In the genomic region with DNA sequence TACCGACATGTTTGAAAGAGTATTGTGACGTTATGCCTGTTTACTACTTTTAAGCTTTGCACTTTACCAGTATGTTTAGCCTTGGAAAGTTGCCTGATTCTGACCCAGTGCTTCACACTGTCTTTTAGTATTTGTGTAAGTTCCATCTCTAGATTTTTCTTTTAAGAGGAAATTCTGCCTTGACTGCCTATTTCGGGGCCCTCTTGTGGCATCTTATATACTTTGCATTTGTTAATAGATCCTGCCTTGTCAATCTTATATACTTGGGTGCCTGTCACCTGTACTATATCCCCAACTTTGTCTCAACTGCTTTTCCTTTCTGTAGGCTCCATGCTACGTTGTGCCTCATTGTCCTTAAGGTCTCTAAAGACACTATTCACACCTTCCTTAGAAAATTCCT, we compare ENCODE assay signal across 13 cellular contexts.
DNase-seq lines count a peak whose midpoint lies in the region; ATAC-seq and TF ChIP-seq lines count a peak whose summit lies in the region.
"Had no signal": no experiment of that assay in that cellular context is flagged by ENCODE, and none has a peak within 500 bp of the region (broad histone marks: within the 10 kb centered on the region; RNA-seq: fewer than 3 reads in every experiment).

No MANE protein-coding gene starts in this region.

- H3K9me3 ChIP-seq in cardiac muscle cell (ENCODE audit: low read depth), result no peaks in the 10 kb centered on the region
- H3K9me3 ChIP-seq in right atrium auricular region, result peaks cover 0 to 3% of the 10 kb centered on the region in 2 donors
- H3K9me3 ChIP-seq: gastrocnemius medialis, SJCRH30 had no signal

- H3K27ac ChIP-seq in cardiac muscle cell (no peak overlapping the region), right atrium auricular region (no peak overlapping the region)
- H3K27ac ChIP-seq: gastrocnemius medialis, SJCRH30 had no signal

- no peaks in the 10 kb centered on the region for H3K4me1 Mint-ChIP-seq in type B pancreatic cell (ENCODE audit: unreplicated experiment)
- H3K4me1 Mint-ChIP-seq: IgD-negative memory B cell, memory B cell had no signal

- TF ChIP-seq CTCF in cardiac muscle cell (IDR thresholded peaks at IDR 0.05; ENCODE audit: low read depth, low read length) (peak; percentile 19), right atrium auricular region (IDR thresholded peaks at IDR 0.05) (no peak), type B pancreatic cell (conservative IDR thresholded peaks at IDR 0.05) (peak; percentile 60)

- H3K36me3 ChIP-seq in cardiac muscle cell, result no peaks in the 10 kb centered on the region
- no peaks in the 10 kb centered on the region for H3K36me3 ChIP-seq in right atrium auricular region
- H3K36me3 ChIP-seq: gastrocnemius medialis, SJCRH30 had no signal

- no peaks in the 10 kb centered on the region for H3K27me3 ChIP-seq in cardiac muscle cell
- H3K27me3 ChIP-seq in right atrium auricular region, result no peaks in the 10 kb centered on the region
- H3K27me3 ChIP-seq: gastrocnemius medialis, SJCRH30 had no signal

- no peaks in the 10 kb centered on the region for H3K36me3 Mint-ChIP-seq in type B pancreatic cell
- H3K36me3 Mint-ChIP-seq: IgD-negative memory B cell, memory B cell had no signal

- no peak overlapping the region for H3K27ac Mint-ChIP-seq in type B pancreatic cell
- H3K27ac Mint-ChIP-seq: IgD-negative memory B cell, memory B cell had no signal

- H3K4me1 ChIP-seq in cardiac muscle cell (ENCODE audit: low read depth) (peaks cover 7% of the 10 kb centered on the region), right atrium auricular region (no peaks in the 10 kb centered on the region)
- H3K4me1 ChIP-seq: gastrocnemius medialis, SJCRH30 had no signal

- DNase-seq in cardiac muscle cell (ENCODE audit: low read depth in 1 of 2, low spot score in 1 of 2) (peak in 1 of 2 donors; percentile 23), right atrium auricular region (ENCODE audit: low spot score) (no peak), NCI-H69 (lab: John Stamatoyannopoulos, UW) (peak; percentile 15), dermis blood vessel endothelial cell (peak; percentile 25), type B pancreatic cell (ENCODE audit: extremely low spot score, unreplicated experiment) (no peak), NCI-H1417 treated with DMSO at 0.1 percent for 48 hours (lab: John Stamatoyannopoulos, UW) (no peak)
- no peak for DNase-seq in activated effector memory CD4-positive, alpha-beta T cell treated with anti-CD3 and anti-CD28 coated beads, Interleukin-2, amount 50 U/mL, for 16 hours
- DNase-seq: aorta, gastrocnemius medialis had no signal

- no peaks in the 10 kb centered on the region for H3K9me3 Mint-ChIP-seq in type B pancreatic cell

- no peak for ATAC-seq in HG03439 (IDR thresholded peaks at IDR 0.05; ENCODE audit: unreplicated experiment)
- ATAC-seq: gastrocnemius medialis had no signal

- no peak overlapping the region for H3K4me3 ChIP-seq in cardiac muscle cell
- no peak overlapping the region for H3K4me3 ChIP-seq in right atrium auricular region
- H3K4me3 ChIP-seq: gastrocnemius medialis, SJCRH30 had no signal

- H3K27me3 Mint-ChIP-seq in type B pancreatic cell, result no peaks in the 10 kb centered on the region
- H3K27me3 Mint-ChIP-seq: IgD-negative memory B cell, memory B cell had no signal

- no peak overlapping the region for H3K4me3 Mint-ChIP-seq in type B pancreatic cell
- H3K4me3 Mint-ChIP-seq: IgD-negative memory B cell, memory B cell had no signal

Comparison
In these comparisons a context has a peak if more than half of its experiments do, and no peak if none do; other contexts are left out.
1. CTCF ChIP-seq: peak in cardiac muscle cell (single experiment) and type B pancreatic cell (single experiment); none in right atrium auricular region (0 of 2).
2. DNase-seq: peak in NCI-H69 (single experiment) and dermis blood vessel endothelial cell (single experiment); none in right atrium auricular region (single experiment), type B pancreatic cell (single experiment), NCI-H1417 treated with DMSO at 0.1 percent for 48 hours (single experiment) and activated effector memory CD4-positive, alpha-beta T cell treated with anti-CD3 and anti-CD28 coated beads, Interleukin-2, amount 50 U/mL, for 16 hours (single experiment).